ENCODE assay signal across 10 cellular contexts in genomic region chr1:89588480-89588879, GRCh38.
"Had no signal": no experiment of that assay in that cellular context is flagged by ENCODE, and none has a peak within 500 bp of the region (broad histone marks: within the 10 kb centered on the region; RNA-seq: fewer than 3 reads in every experiment).

No MANE protein-coding gene starts in this region.

- FAIRE-seq: frontal cortex had no signal

- DNase-seq: colonic mucosa; effector CD4-positive, alpha-beta T cell; heart left ventricle; islet precursor cell; psoas muscle; spleen; stimulated activated CD4-positive, alpha-beta T cell treated with anti-CD3 and anti-CD28 coated beads, Interleukin-1b, Interleukin-23, amount 100 ng/mL, for 48 hours; stimulated activated naive CD4-positive, alpha-beta T cell had no signal

- ATAC-seq: heart left ventricle, sciatic nerve had no signal
